ENCODE assay signal across 9 cellular contexts in the genomic region with DNA sequence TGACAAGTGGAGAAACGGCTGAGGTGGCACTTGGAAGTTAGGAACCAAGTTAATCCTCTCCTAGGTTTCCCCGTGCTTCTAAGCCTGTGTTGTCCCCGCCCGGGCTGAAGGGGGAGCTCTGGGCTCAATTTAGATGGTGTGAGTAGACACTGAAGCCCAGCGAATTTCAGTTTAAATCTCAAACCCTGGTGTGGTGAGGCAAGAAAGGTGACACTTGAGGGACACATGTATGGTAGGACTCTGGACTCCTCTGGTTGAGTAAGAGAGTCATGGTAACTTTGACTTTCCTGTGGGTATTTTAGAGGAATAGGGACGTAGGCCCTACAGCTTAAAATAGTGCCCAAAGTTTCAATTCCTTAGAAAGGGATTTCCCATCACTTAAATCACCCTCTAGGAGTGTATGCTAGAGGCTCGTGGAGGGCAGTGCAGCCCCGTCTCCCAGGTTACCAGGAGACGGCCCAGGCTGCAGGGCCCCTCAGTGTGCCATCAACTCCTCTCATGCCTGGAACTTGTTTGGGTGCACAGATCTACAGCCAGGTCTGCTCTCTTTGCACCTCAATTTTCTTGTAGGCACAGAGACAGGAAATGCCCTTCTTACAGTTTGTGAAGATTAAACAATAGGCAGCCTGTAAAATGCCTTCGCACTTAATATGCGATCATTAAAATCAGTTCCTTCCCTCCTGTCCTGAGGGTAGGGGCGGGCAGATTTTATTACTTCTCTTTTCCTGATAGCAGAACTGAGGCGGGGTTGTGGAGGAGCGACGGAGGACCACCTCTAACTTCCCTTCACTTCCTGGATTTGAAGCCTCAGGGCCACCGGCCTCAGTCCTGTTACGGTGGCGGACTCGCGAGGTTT. TPM values are rescaled to one million over a fixed set of nuclear protein-coding genes. Genes with fewer than 3 reads are reported as not detected.
DNase-seq lines count a peak whose midpoint lies in the region; ATAC-seq and TF ChIP-seq lines count a peak whose summit lies in the region.
"Had no signal": no experiment of that assay in that cellular context is flagged by ENCODE, and none has a peak within 500 bp of the region (broad histone marks: within the 10 kb centered on the region; RNA-seq: fewer than 3 reads in every experiment).

No MANE protein-coding gene starts in this region.

- peak; percentile 62 for ATAC-seq in GM21619 (IDR thresholded peaks at IDR 0.05; ENCODE audit: unreplicated experiment)
- ATAC-seq in right lobe of liver: peak; percentile 71 to 80 (median 74)

- H3K36me3 ChIP-seq in breast epithelium (no peaks in the 10 kb centered on the region), right lobe of liver (no peaks in the 10 kb centered on the region), thymus (ENCODE audit: control insufficient read depth, insufficient read depth) (no peaks in the 10 kb centered on the region)

- TF ChIP-seq POLR2A in breast epithelium (IDR thresholded peaks at IDR 0.05) (no peak), right lobe of liver (IDR thresholded peaks at IDR 0.05) (no peak)

- H3K4me1 ChIP-seq in breast epithelium (no peaks in the 10 kb centered on the region), right lobe of liver (peaks cover 0 to 9% (median 0%) of the 10 kb centered on the region in 4 donors), thymus (ENCODE audit: control insufficient read depth, insufficient read depth, low read length) (no peaks in the 10 kb centered on the region)

- H3K9me3 ChIP-seq in breast epithelium (no peaks in the 10 kb centered on the region), right lobe of liver (no peaks in the 10 kb centered on the region), thymus (ENCODE audit: control insufficient read depth) (peaks cover 2% of the 10 kb centered on the region)

- intact Hi-C loops in MCF 10A (cut with micrococcal nuclease) (loop anchor here (1.0 to 10.0 kb wide), 4 partner anchors 484 to 809 kb away; no protein-coding TSS in a partner anchor), breast epithelium (cut with DNase I; ENCODE audit: low total_unique reads) (no loop called here), right lobe of liver (cut with DNase I) (loop anchor here in 1 of 2 donors (10.0 kb wide), 1 partner anchor 619 kb away; no protein-coding TSS in a partner anchor)

- H3K27me3 ChIP-seq in breast epithelium: peaks cover 0 to 66% of the 10 kb centered on the region in 2 donors
- peaks cover 5 to 69% of the 10 kb centered on the region in 2 donors for H3K27me3 ChIP-seq in right lobe of liver
- peaks cover 81% of the 10 kb centered on the region for H3K27me3 ChIP-seq in thymus (ENCODE audit: control insufficient read depth, insufficient read depth)

- no peaks in the 10 kb centered on the region for H3K9me3 Mint-ChIP-seq in MCF 10A (ENCODE audit: unreplicated experiment)

- BruUV-seq in MCF 10A (replicated peaks; lab: Mats Ljungman, UMichigan): no TSS peak

- POLR2A ChIA-PET in MCF 10A (lab: Yijun Ruan, JAX): no interaction called here

- H3K27ac Mint-ChIP-seq in MCF 10A (ENCODE audit: low read depth, unreplicated experiment): no peak overlapping the region

- CTCF ChIA-PET in MCF 10A (lab: Yijun Ruan, JAX): interaction anchor here (0.5 to 3.6 kb wide), 32 partner anchors 10 to 813 kb away, joined by 3 to 24 read pairs (median 4); no protein-coding TSS in a partner anchor

- 4% methylated on average over 15 of the region's 20 CpGs for WGBS in right lobe of liver (ENCODE audit: insufficient coverage, low coverage, low lambda C conversion rate, missing lambda C conversion rate)
- 5% methylated on average over 20 of the region's 20 CpGs for WGBS in thymus

- H3K4me3 ChIP-seq in breast epithelium (no peak overlapping the region), coronary artery (peak overlapping the region; percentile 10), right lobe of liver (no peak overlapping the region), thymus (ENCODE audit: low read length) (peak overlapping the region; percentile 32)

- DNase-seq in MCF 10A (ENCODE audit: unreplicated experiment): peak; percentile 60
- DNase-seq in breast epithelium (ENCODE audit: low spot score in 2 of 2): no peak
- peak; percentile 50 for DNase-seq in HT-29 (ENCODE audit: low spot score)
- DNase-seq in RPMI8226: peak; percentile 40
- no peak for DNase-seq in coronary artery (ENCODE audit: low spot score)
- DNase-seq in right lobe of liver: peak in 1 of 3 donors; percentile 57

- no peaks in the 10 kb centered on the region for H3K4me1 Mint-ChIP-seq in MCF 10A (ENCODE audit: insufficient read depth, unreplicated experiment)

- H3K27me3 Mint-ChIP-seq in MCF 10A (ENCODE audit: insufficient read depth, unreplicated experiment): no peaks in the 10 kb centered on the region

- TF ChIP-seq CTCF in MCF 10A (IDR thresholded peaks at IDR 0.05; ENCODE audit: unreplicated experiment) (peak; percentile 44), breast epithelium (IDR thresholded peaks at IDR 0.05) (peak in 1 of 3 donors; percentile 43), coronary artery (IDR thresholded peaks at IDR 0.05) (peak; percentile 55), right lobe of liver (IDR thresholded peaks at IDR 0.05) (peak; percentile 48 to 69 (median 60))

- no peaks in the 10 kb centered on the region for H3K36me3 Mint-ChIP-seq in MCF 10A (ENCODE audit: insufficient read depth, unreplicated experiment)

- no peak overlapping the region for H3K4me3 Mint-ChIP-seq in MCF 10A (ENCODE audit: unreplicated experiment)

- H3K27ac ChIP-seq in breast epithelium (no peak overlapping the region), coronary artery (no peak overlapping the region), right lobe of liver (no peak overlapping the region), thymus (ENCODE audit: low read depth) (no peak overlapping the region)

RNA-seq across cellular contexts. Expression of gene HAND2, which starts 23.9 kb away (rescaled TPM):
- total RNA-seq in MCF 10A (2022) (not detected in 2 replicates), breast epithelium (10 to 100 TPM; 10.5 to 29.6 (median 12.8) TPM), right lobe of liver (10 to 100 TPM in 1 of 6 experiments, 1 to 10 TPM in 5; 2.1 to 11.2 (median 6.2) TPM)
- not detected in 2 replicates for total RNA-seq in HT-29 (2014; rRNA removed; shearing (Covaris generic))
- polyA plus RNA-seq in thymus: 1.2 TPM
- total RNA-seq: renal cortical epithelial cell had no signal

Comparison
In these comparisons a context has a peak if more than half of its experiments do, and no peak if none do; other contexts are left out.
1. DNase-seq: peak in MCF 10A (single experiment), HT-29 (single experiment) and RPMI8226 (single experiment); none in breast epithelium (0 of 2) and coronary artery (single experiment).
2. H3K4me3 ChIP-seq: peak in coronary artery (single experiment) and thymus (single experiment); none in breast epithelium (0 of 3) and right lobe of liver (0 of 3).